In genomic region chr4:180493299-180493698, GRCh38 we compare ENCODE assay signal across 22 cellular contexts.
DNase-seq lines count a peak whose midpoint lies in the region; ATAC-seq, FAIRE-seq and TF ChIP-seq lines count a peak whose summit lies in the region.
"Had no signal": no experiment of that assay in that cellular context is flagged by ENCODE, and none has a peak within 500 bp of the region (broad histone marks: within the 10 kb centered on the region; RNA-seq: fewer than 3 reads in every experiment).

No MANE protein-coding gene starts in this region.

- H2BK20ac ChIP-seq in IMR-90 (ENCODE audit: low read depth, low read length): no peak overlapping the region

- no peak overlapping the region for H3K56ac ChIP-seq in IMR-90 (ENCODE audit: extremely low read depth, insufficient read depth, low read length)

- dilution Hi-C loops in IMR-90 (cut with HindIII; ENCODE audit: low sequenced_read_pairs, unreplicated experiment): no loop called here

- H3K27ac ChIP-seq in A549 (no peak overlapping the region), IMR-90 (ENCODE audit: insufficient read depth, low read length) (no peak overlapping the region)
- H3K27ac ChIP-seq: BLaER1 treated with 17β-estradiol and CSF1 and Interleukin-3, amounts not matched to agents 10 nM and 100 nM; C4-2B had no signal

- intact Hi-C loops in IMR-90 (cut with micrococcal nuclease): no loop called here

- FAIRE-seq in A549 (lab: Jason Lieb, UNC): no peak
- FAIRE-seq: A204.1, D721Med, G401.6, GM12878, GM12892, GM18507 had no signal

- no peak overlapping the region for H2AFZ ChIP-seq in IMR-90 (replicated peaks; ENCODE audit: low read length, poor library complexity)

- H3K4me3 ChIP-seq in A549: no peak overlapping the region
- H3K4me3 ChIP-seq in GM12865 (ENCODE audit: low read depth, low read length): no peak overlapping the region
- no peak overlapping the region for H3K4me3 ChIP-seq in IMR-90 (ENCODE audit: insufficient read depth, low read depth, low read length)
- H3K4me3 ChIP-seq: BLaER1 treated with 17β-estradiol and CSF1 and Interleukin-3, amounts not matched to agents 10 nM and 100 nM; GM12878 had no signal

- no peaks in the 10 kb centered on the region for H3K79me1 ChIP-seq in IMR-90 (ENCODE audit: low read depth in 1 of 2, low read length in 2 of 2)

- BruUV-seq in IMR-90 (replicated peaks; lab: Mats Ljungman, UMichigan): no TSS peak

- H4K91ac ChIP-seq in IMR-90 (ENCODE audit: insufficient read depth, low read depth, low read length): no peak overlapping the region

- H3K23ac ChIP-seq in IMR-90 (ENCODE audit: low read depth, low read length): no peak overlapping the region

- TF ChIP-seq RAD21 in A549 (conservative IDR thresholded peaks at IDR 0.05 in 1 of 2, IDR thresholded peaks at IDR 0.05 in 1 of 2) (no peak), IMR-90 (IDR thresholded peaks at IDR 0.05; ENCODE audit: low read length) (no peak)

- H4K8ac ChIP-seq in IMR-90 (ENCODE audit: low read depth in 2 of 2, low read length in 2 of 2): no peak overlapping the region

- TF ChIP-seq CTCF in A549 (IDR thresholded peaks at IDR 0.05) (no peak), GM12865 (IDR thresholded peaks at IDR 0.05; ENCODE audit: insufficient read depth, low read depth, low read length, missing control alignments) (no peak), IMR-90 (conservative IDR thresholded peaks at IDR 0.05; ENCODE audit: low read depth, low read length) (no peak)

- DNase-seq in A549 (ENCODE audit: low read depth in 1 of 2, low spot score in 1 of 2) (no peak), GM12865 (ENCODE audit: low read depth) (peak; percentile 36), IMR-90 (no peak), NCI-H1417 (lab: John Stamatoyannopoulos, UW) (no peak), RPMI8226 (no peak), epidermal melanocyte (ENCODE audit: insufficient read length, low spot score) (no peak)
- DNase-seq: 8988T; AML-193; Caco-2; Calu3; CD4-positive, alpha-beta T cell; CD8-positive, alpha-beta T cell; DMS79 treated with DMSO at 0.1 percent for 48 hours; GF-D8 had no signal

- H3K27me3 ChIP-seq in IMR-90 (ENCODE audit: control insufficient read depth, insufficient read depth, low read length): no peaks in the 10 kb centered on the region
- H3K27me3 ChIP-seq: BLaER1 treated with 17β-estradiol and CSF1 and Interleukin-3, amounts not matched to agents 10 nM and 100 nM had no signal

- CTCF ChIA-PET in A549 (lab: Yijun Ruan, JAX): no interaction called here
- CTCF ChIA-PET in IMR-90 (lab: Yijun Ruan, JAX): interaction anchor here (0.6 kb wide), 1 partner anchor 395 kb away, joined by 3 read pairs; no protein-coding TSS in a partner anchor

- H3K9ac ChIP-seq in IMR-90 (ENCODE audit: low read depth, low read length): no peak overlapping the region
- H3K9ac ChIP-seq: BLaER1 treated with 17β-estradiol and CSF1 and Interleukin-3, amounts not matched to agents 10 nM and 100 nM had no signal

- in situ Hi-C loops in IMR-90 (cut with MboI; ENCODE audit: low sequenced_read_pairs): no loop called here

- H2BK120ac ChIP-seq in IMR-90 (ENCODE audit: low read depth, low read length): no peak overlapping the region

- H3K14ac ChIP-seq in IMR-90 (replicated peaks; ENCODE audit: low read depth, low read length): no peak overlapping the region

- H3K9me3 ChIP-seq in A549 (no peaks in the 10 kb centered on the region), IMR-90 (ENCODE audit: control insufficient read depth, insufficient read depth, low read length) (peaks cover 2% of the 10 kb centered on the region; the same call in 1 of the 2 replicates)
- H3K9me3 ChIP-seq: BLaER1 treated with 17β-estradiol and CSF1 and Interleukin-3, amounts not matched to agents 10 nM and 100 nM; Caco-2 had no signal

- H3K4ac ChIP-seq in IMR-90 (ENCODE audit: low read depth, low read length): no peak overlapping the region

- H4K20me1 ChIP-seq in IMR-90 (ENCODE audit: insufficient read depth, low read length): no peaks in the 10 kb centered on the region
- H4K20me1 ChIP-seq: BLaER1 treated with 17β-estradiol and CSF1 and Interleukin-3, amounts not matched to agents 10 nM and 100 nM had no signal

- no peaks in the 10 kb centered on the region for H3K9me1 ChIP-seq in IMR-90 (ENCODE audit: insufficient read depth, low read length)

- H2AK5ac ChIP-seq in IMR-90 (ENCODE audit: low read depth, low read length): no peak overlapping the region

- no peak overlapping the region for H4K5ac ChIP-seq in IMR-90 (ENCODE audit: low read depth, low read length)

- H3K36me3 ChIP-seq in IMR-90 (ENCODE audit: control insufficient read depth, insufficient read depth, low read length): no peaks in the 10 kb centered on the region
- H3K36me3 ChIP-seq: BLaER1 treated with 17β-estradiol and CSF1 and Interleukin-3, amounts not matched to agents 10 nM and 100 nM had no signal

- H2AK9ac ChIP-seq in IMR-90 (replicated peaks; ENCODE audit: low read depth, low read length, poor library complexity): no peak overlapping the region

- 1% methylated on average over 3 of the region's 3 CpGs for WGBS in A549 (ENCODE audit: missing lambda C conversion rate)
- no CpG with 5 or more reads among the region's 3 CpGs for WGBS in IMR-90 (ENCODE audit: extremely low coverage in 2 of 2, insufficient read length in 1 of 2), 2 experiments

- no peak for TF ChIP-seq POLR2A in A549 (IDR thresholded peaks at IDR 0.05; ENCODE audit: low read length)
- TF ChIP-seq POLR2A in IMR-90 (IDR thresholded peaks at IDR 0.05; ENCODE audit: low read depth, low read length): no peak

- H3K4me2 ChIP-seq in A549: no peak overlapping the region
- H3K4me2 ChIP-seq in IMR-90 (ENCODE audit: low read depth, low read length): no peak overlapping the region
- H3K4me2 ChIP-seq: BLaER1 treated with 17β-estradiol and CSF1 and Interleukin-3, amounts not matched to agents 10 nM and 100 nM had no signal

- no peak for TF ChIP-seq EP300 in A549 (IDR thresholded peaks at IDR 0.05)

- H3K4me1 ChIP-seq in A549 (no peaks in the 10 kb centered on the region), IMR-90 (ENCODE audit: control insufficient read depth, insufficient read depth, low read length) (no peaks in the 10 kb centered on the region)
- H3K4me1 ChIP-seq: BLaER1 treated with 17β-estradiol and CSF1 and Interleukin-3, amounts not matched to agents 10 nM and 100 nM; Caco-2 had no signal

- no peak overlapping the region for H2BK5ac ChIP-seq in IMR-90 (ENCODE audit: low read depth, low read length, poor library complexity, severe bottlenecking)

- no peak overlapping the region for H2BK15ac ChIP-seq in IMR-90 (ENCODE audit: low read depth, low read length)

- ATAC-seq in A549: no peak
- ATAC-seq in IMR-90 (ENCODE audit: low read depth): no peak
- ATAC-seq: CD8-positive, alpha-beta T cell; GM12878 had no signal

- H3K18ac ChIP-seq in IMR-90 (ENCODE audit: low read depth, low read length): no peak overlapping the region

- POLR2A ChIA-PET in A549 (lab: Yijun Ruan, JAX) (no interaction called here), IMR-90 (lab: Charles Lee; ENCODE audit: unreplicated experiment) (no interaction called here)

TF ChIP-seq in A549, 52 proteins besides CTCF, POLR2A, EP300 and RAD21:
- TF ChIP-seq HOXA7 (CRISPR knock-in tag; IDR thresholded peaks at IDR 0.05) (no peak), MAFK (IDR thresholded peaks at IDR 0.05; ENCODE audit: partially characterized antibody) (peak; percentile 33)

TF ChIP-seq in IMR-90, 13 proteins besides CTCF, POLR2A, EP300 and RAD21:
- peak; percentile 52 for TF ChIP-seq MAFK (IDR thresholded peaks at IDR 0.05; ENCODE audit: low read depth, low read length)
- TF ChIP-seq RFX5 (IDR thresholded peaks at IDR 0.05; ENCODE audit: low read depth, low read length): no peak
